17 cellular contexts compared by ENCODE assay signal in genomic region chr3:29291262-29291981, GRCh38. TPM values are rescaled to one million over a fixed set of nuclear protein-coding genes. Genes with fewer than 3 reads are reported as not detected.
DNase-seq lines count a peak whose midpoint lies in the region; ATAC-seq and TF ChIP-seq lines count a peak whose summit lies in the region.
"Had no signal": no experiment of that assay in that cellular context is flagged by ENCODE, and none has a peak within 500 bp of the region (broad histone marks: within the 10 kb centered on the region; RNA-seq: fewer than 3 reads in every experiment).

No MANE protein-coding gene starts in this region.

- H3K27me3 ChIP-seq in adipocyte (replicated peaks; ENCODE audit: control insufficient read depth, insufficient read depth, low read length) (no peaks in the 10 kb centered on the region), psoas muscle (ENCODE audit: insufficient read depth in 3 of 3, low read length in 2 of 3) (no peaks in the 10 kb centered on the region)
- H3K27me3 ChIP-seq: spleen had no signal

- H3K27ac ChIP-seq in HEK293 (ENCODE audit: extremely low read depth, low read depth, low read length): no peak overlapping the region
- peak overlapping the region; percentile 61 for H3K27ac ChIP-seq in psoas muscle
- H3K27ac ChIP-seq: KMS-11 had no signal

- H3K36me3 ChIP-seq in HEK293 (ENCODE audit: control insufficient read depth in 2 of 2, insufficient read depth in 1 of 2, low read length in 2 of 2) (no peaks in the 10 kb centered on the region), adipocyte (ENCODE audit: control insufficient read depth, insufficient read depth, low read length, severe bottlenecking) (peaks cover 16% of the 10 kb centered on the region), psoas muscle (ENCODE audit: insufficient read depth in 1 of 2, low read depth in 1 of 2) (no peaks in the 10 kb centered on the region)
- H3K36me3 ChIP-seq: HAP-1, spleen had no signal

- no peak for DNase-seq in adipocyte (ENCODE audit: low read depth)
- no peak for DNase-seq in left cardiac atrium
- no peak for DNase-seq in psoas muscle
- no peak for DNase-seq in activated gamma-delta T cell (lab: John Stamatoyannopoulos, UW)
- no peak for DNase-seq in SIG-M5 treated with dmso at 0.1 percent for 504 hours (lab: John Stamatoyannopoulos, UW; ENCODE audit: unreplicated experiment)
- DNase-seq in NCI-H1417 treated with DMSO at 0.1 percent for 48 hours (lab: John Stamatoyannopoulos, UW): no peak
- DNase-seq: activated CD8-positive, alpha-beta memory T cell treated with anti-CD3 and anti-CD28 coated beads for 24 hours; activated effector memory CD4-positive, alpha-beta T cell treated with anti-CD3 and anti-CD28 coated beads, Interleukin-2, amount 50 U/mL, for 16 hours; C1 segment of cervical spinal cord; DND-41; NCI-H1417; OCI-M1; spleen had no signal

- H3K9me3 ChIP-seq in HEK293 (ENCODE audit: control insufficient read depth, insufficient read depth, low read depth, low read length) (no peaks in the 10 kb centered on the region), adipocyte (ENCODE audit: control insufficient read depth, low read length) (no peaks in the 10 kb centered on the region), psoas muscle (no peaks in the 10 kb centered on the region)
- H3K9me3 ChIP-seq: HAP-1, spleen had no signal

- ATAC-seq in left cardiac atrium (peak; percentile 56 to 84), psoas muscle (peak; percentile 72 to 84 (median 82)), HG03565 (IDR thresholded peaks at IDR 0.05; ENCODE audit: unreplicated experiment) (no peak)

- 17 to 25% (median 23%) methylated on average over 4 of the region's 4 CpGs for WGBS in psoas muscle, 3 donors

- POLR2A ChIA-PET in HEK293 (lab: Yijun Ruan, JAX): no interaction called here

- TF ChIP-seq CTCF in HEK293 (tag by site-specific recombination; IDR thresholded peaks at IDR 0.05): no peak
- TF ChIP-seq CTCF in psoas muscle (IDR thresholded peaks at IDR 0.05): no peak

- CTCF ChIA-PET in HEK293 (lab: Yijun Ruan, JAX): interaction anchor here (0.6 kb wide), 1 partner anchor 750 kb away, joined by 3 read pairs; no protein-coding TSS in a partner anchor

- H3K4me1 ChIP-seq in HEK293 (ENCODE audit: control insufficient read depth, insufficient read depth, low read length) (peaks cover 4% of the 10 kb centered on the region; the same call in 1 of the 2 replicates), adipocyte (ENCODE audit: control insufficient read depth, insufficient read depth, low read length) (peaks cover 68% of the 10 kb centered on the region), psoas muscle (peaks cover 62% of the 10 kb centered on the region)

- intact Hi-C loops in left cardiac atrium (cut with DNase I): no loop called here
- intact Hi-C loops in psoas muscle (cut with DNase I): loop anchor here in 1 of 2 donors (5.0 kb wide), 1 partner anchor 36 kb away; no protein-coding TSS in a partner anchor

- no peak overlapping the region for H3K9ac ChIP-seq in adipocyte (ENCODE audit: low read length)
- H3K9ac ChIP-seq: KMS-11 had no signal

- H3K4me3 ChIP-seq in HEK293 (ENCODE audit: low read depth, low read length) (no peak overlapping the region), adipocyte (ENCODE audit: low read length) (peak overlapping the region; percentile 15), psoas muscle (no peak overlapping the region)
- H3K4me3 ChIP-seq: HAP-1, spleen had no signal

TF ChIP-seq in HEK293, 187 proteins besides CTCF, POLR2A, EP300 and RAD21:
- peak; percentile 70 for TF ChIP-seq SCRT2 (tag by site-specific recombination; IDR thresholded peaks at IDR 0.05)
- no peak for TF ChIP-seq ZNF169 (tag by site-specific recombination; IDR thresholded peaks at IDR 0.05)
- TF ChIP-seq ZNF341 (tag by site-specific recombination; IDR thresholded peaks at IDR 0.05; ENCODE audit: low read depth): peak; percentile 18; the same call in 1 of the 2 replicates
- TF ChIP-seq KLF17 (tag by site-specific recombination; IDR thresholded peaks at IDR 0.05): no peak

RNA-seq across cellular contexts. Expression of gene RBMS3, which starts 10.6 kb away (rescaled TPM):
- 10 to 100 TPM; 40.7 to 53.2 TPM for total RNA-seq in left cardiac atrium
- total RNA-seq in psoas muscle: 10 to 100 TPM; 23.5 to 34.5 (median 29.7) TPM
- polyA plus RNA-seq in psoas muscle: 1 to 10 TPM; 3.8 to 5.3 (median 4.3) TPM
